In genomic region chr11:118785362-118785761, GRCh38 we compare ENCODE assay signal across 14 cellular contexts. TPM values are rescaled to one million over a fixed set of nuclear protein-coding genes. Genes with fewer than 3 reads are reported as not detected.
A peak's percentile ranks its signal among the peaks of the same experiment; 100 is the strongest.
DNase-seq lines count a peak whose midpoint lies in the region; ATAC-seq and TF ChIP-seq lines count a peak whose summit lies in the region.
"Had no signal": no experiment of that assay in that cellular context is flagged by ENCODE, and none has a peak within 500 bp of the region (broad histone marks: within the 10 kb centered on the region; RNA-seq: fewer than 3 reads in every experiment).

No MANE protein-coding gene starts in this region.

- H3K79me2 ChIP-seq in SU-DHL-6 (ENCODE audit: insufficient read depth, low read length): peaks cover 100% of the 10 kb centered on the region
- H3K79me2 ChIP-seq in fibroblast of lung (ENCODE audit: control insufficient read depth, insufficient read depth, low read length): peaks cover 99% of the 10 kb centered on the region

- H3K4me1 ChIP-seq in CD8-positive, alpha-beta T cell (ENCODE audit: insufficient read depth, low read length): peaks cover 72% of the 10 kb centered on the region
- peaks cover 5% of the 10 kb centered on the region for H3K4me1 ChIP-seq in fibroblast of lung (ENCODE audit: control insufficient read depth, extremely low read depth, insufficient read depth, low read length)

- H3K4me2 ChIP-seq in SU-DHL-6 (ENCODE audit: low read depth, low read length, poor library complexity, severe bottlenecking) (peak overlapping the region; percentile 73), fibroblast of lung (ENCODE audit: extremely low read depth, insufficient read depth, low read length) (peak overlapping the region; percentile 51)

- H3K9ac ChIP-seq in SU-DHL-6 (ENCODE audit: low read length) (no peak overlapping the region), fibroblast of lung (ENCODE audit: insufficient read depth, low read length) (no peak overlapping the region)

- no peak for ATAC-seq in CD8-positive, alpha-beta T cell
- ATAC-seq in WTC11: no peak

- H3K4me1 Mint-ChIP-seq in CD8-positive, alpha-beta T cell (ENCODE audit: low read depth): peaks cover 70% of the 10 kb centered on the region
- H3K4me1 Mint-ChIP-seq in WTC11: peaks cover 16% of the 10 kb centered on the region

- peak overlapping the region; percentile 37 for H3K4me3 Mint-ChIP-seq in CD8-positive, alpha-beta T cell
- no peak overlapping the region for H3K4me3 Mint-ChIP-seq in WTC11
- H3K4me3 Mint-ChIP-seq: activated naive CD4-positive, alpha-beta T cell treated with anti-CD3 and anti-CD28 coated beads, Interleukin-2, amount 10 ng/mL, durations not matched to agents 7 days and 5 days; nephron progenitor cell had no signal

- no peak overlapping the region for H3K4me3 ChIP-seq in CD8-positive, alpha-beta T cell (ENCODE audit: low read depth, low read length)
- H3K4me3 ChIP-seq in SU-DHL-6 (ENCODE audit: insufficient read depth, low read length, poor library complexity, severe bottlenecking) (no peak overlapping the region), fibroblast of lung (replicated peaks in 1 of 4; ENCODE audit: control extremely low read depth in 1 of 4, insufficient read depth in 1 of 4, low read depth in 3 of 4, low read length in 4 of 4) (no peak overlapping the region)

- no peaks in the 10 kb centered on the region for H3K9me2 ChIP-seq in SU-DHL-6 (replicated peaks; ENCODE audit: insufficient read depth, low read length)

- POLR2A ChIA-PET in CD8-positive, alpha-beta T cell (lab: Charles Lee): interaction anchor here (1.2 to 11.4 kb wide), 5 partner anchors 9 to 145 kb away, joined by 3 to 182 read pairs (median 6); no protein-coding TSS in a partner anchor
- POLR2A ChIA-PET in WTC11 (lab: Charles Lee): no interaction called here

- H3K27me3 Mint-ChIP-seq in CD8-positive, alpha-beta T cell (ENCODE audit: low read depth): no peaks in the 10 kb centered on the region
- H3K27me3 Mint-ChIP-seq in WTC11 (ENCODE audit: low read depth): no peaks in the 10 kb centered on the region
- H3K27me3 Mint-ChIP-seq: activated naive CD4-positive, alpha-beta T cell treated with anti-CD3 and anti-CD28 coated beads, Interleukin-2, amount 10 ng/mL, durations not matched to agents 7 days and 5 days had no signal

- peak overlapping the region; percentile 45 for H3K27ac Mint-ChIP-seq in CD8-positive, alpha-beta T cell
- H3K27ac Mint-ChIP-seq in WTC11: no peak overlapping the region
- H3K27ac Mint-ChIP-seq: activated naive CD4-positive, alpha-beta T cell treated with anti-CD3 and anti-CD28 coated beads, Interleukin-2, amount 10 ng/mL, durations not matched to agents 7 days and 5 days; nephron progenitor cell had no signal

- H3K27ac ChIP-seq in CD8-positive, alpha-beta T cell (ENCODE audit: low read depth, low read length): no peak overlapping the region
- peak overlapping the region; percentile 16; the same call in 1 of the 2 replicates for H3K27ac ChIP-seq in SU-DHL-6 (ENCODE audit: low read depth, low read length)
- no peak overlapping the region for H3K27ac ChIP-seq in fibroblast of lung (ENCODE audit: insufficient read depth, low read length)

- DNase-seq in A172 (ENCODE audit: low spot score): peak; percentile 24
- no peak for DNase-seq in CD8-positive, alpha-beta T cell
- peak; percentile 23 to 39 for DNase-seq in fibroblast of lung (ENCODE audit: low read depth in 2 of 2)
- DNase-seq in GM20000 (ENCODE audit: low spot score): no peak
- no peak for DNase-seq in GM13977 (ENCODE audit: low spot score)
- DNase-seq in NCI-H69 (lab: John Stamatoyannopoulos, UW): no peak
- no peak for DNase-seq in WTC11 (ENCODE audit: low spot score)
- DNase-seq: activated naive CD4-positive, alpha-beta T cell treated with anti-CD3 and anti-CD28 coated beads, Interleukin-2, amount 10 ng/mL, durations not matched to agents 7 days and 5 days; effector CD8-positive, alpha-beta T cell; NCI-H2029; nephron progenitor cell; stimulated activated naive CD4-positive, alpha-beta T cell; T1000 had no signal

- no peaks in the 10 kb centered on the region for H3K9me3 Mint-ChIP-seq in CD8-positive, alpha-beta T cell
- no peaks in the 10 kb centered on the region for H3K9me3 Mint-ChIP-seq in WTC11
- H3K9me3 Mint-ChIP-seq: activated naive CD4-positive, alpha-beta T cell treated with anti-CD3 and anti-CD28 coated beads, Interleukin-2, amount 10 ng/mL, durations not matched to agents 7 days and 5 days; nephron progenitor cell had no signal

- peaks cover 73% of the 10 kb centered on the region for H3K36me3 Mint-ChIP-seq in CD8-positive, alpha-beta T cell
- H3K36me3 Mint-ChIP-seq in WTC11: peaks cover 43% of the 10 kb centered on the region

- in situ Hi-C loops in GM13977 (cut with MboI; ENCODE audit: low pct_unique_long_range_greater_than_20kb, low sequenced_read_pairs, unreplicated experiment): no loop called here

- intact Hi-C loops in CD8-positive, alpha-beta T cell (cut with DNase I, micrococcal nuclease): loop anchor here in 1 of 2 experiments (5.0 kb wide), 1 partner anchor 33 kb away; no protein-coding TSS in a partner anchor

- CTCF ChIA-PET in CD8-positive, alpha-beta T cell (lab: Charles Lee): interaction anchor here (1.3 to 10.0 kb wide), 9 partner anchors 15 to 146 kb away, joined by 3 to 124 read pairs (median 9); no protein-coding TSS in a partner anchor
- CTCF ChIA-PET in WTC11 (lab: Charles Lee): interaction anchor here (1.5 kb wide), 1 partner anchor 96 kb away, joined by 5 read pairs; no protein-coding TSS in a partner anchor

- peaks cover 23% of the 10 kb centered on the region; the same call in 1 of the 2 replicates for H3F3A ChIP-seq in SU-DHL-6 (ENCODE audit: insufficient read depth)

- H3K36me3 ChIP-seq in CD8-positive, alpha-beta T cell (ENCODE audit: insufficient read depth, low read length): peaks cover 25% of the 10 kb centered on the region
- H3K36me3 ChIP-seq in SU-DHL-6 (ENCODE audit: low read length): peaks cover 30% of the 10 kb centered on the region
- H3K36me3 ChIP-seq in fibroblast of lung (ENCODE audit: control insufficient read depth, insufficient read depth, low read length): peaks cover 7% of the 10 kb centered on the region

- no peaks in the 10 kb centered on the region for H3K9me3 ChIP-seq in CD8-positive, alpha-beta T cell (ENCODE audit: low read length)
- no peaks in the 10 kb centered on the region for H3K9me3 ChIP-seq in SU-DHL-6 (ENCODE audit: insufficient read depth, low read length)
- no peaks in the 10 kb centered on the region for H3K9me3 ChIP-seq in fibroblast of lung (ENCODE audit: control insufficient read depth, insufficient read depth, low read depth, low read length)

- no peak for TF ChIP-seq CTCF in CD8-positive, alpha-beta T cell (IDR thresholded peaks at IDR 0.05)
- no peak for TF ChIP-seq CTCF in SU-DHL-6 (IDR thresholded peaks at IDR 0.05; ENCODE audit: insufficient read depth, low read length, poor library complexity, severe bottlenecking)
- no peak for TF ChIP-seq CTCF in fibroblast of lung (conservative IDR thresholded peaks at IDR 0.05 in 1 of 2, IDR thresholded peaks at IDR 0.05 in 1 of 2; ENCODE audit: low read depth in 1 of 2, low read length in 2 of 2)
- TF ChIP-seq CTCF in GM20000 (IDR thresholded peaks at IDR 0.05; ENCODE audit: extremely low read depth, missing control alignments): no peak
- TF ChIP-seq CTCF in GM13977 (IDR thresholded peaks at IDR 0.05; ENCODE audit: extremely low read depth, insufficient read depth, missing control alignments): no peak
- no peak for TF ChIP-seq CTCF in WTC11 (IDR thresholded peaks at IDR 0.05)

- H3K27me3 ChIP-seq in CD8-positive, alpha-beta T cell (ENCODE audit: insufficient read depth, low read length): no peaks in the 10 kb centered on the region
- H3K27me3 ChIP-seq in SU-DHL-6 (ENCODE audit: low read length): no peaks in the 10 kb centered on the region
- no peaks in the 10 kb centered on the region for H3K27me3 ChIP-seq in fibroblast of lung (ENCODE audit: control insufficient read depth, insufficient read depth, low read length)

- H2AFZ ChIP-seq in SU-DHL-6 (ENCODE audit: low read depth, low read length, severe bottlenecking): no peak overlapping the region
- H2AFZ ChIP-seq in fibroblast of lung (ENCODE audit: low read length): no peak overlapping the region

- H4K20me1 ChIP-seq in SU-DHL-6 (ENCODE audit: low read depth, low read length) (peaks cover 29% of the 10 kb centered on the region), fibroblast of lung (ENCODE audit: control insufficient read depth, extremely low read depth, insufficient read depth, low read length) (no peaks in the 10 kb centered on the region)

TF ChIP-seq in WTC11, 78 proteins besides CTCF, POLR2A, EP300 and RAD21 (continues in another document):
- TF ChIP-seq CDX4 (CRISPR knock-in tag; IDR thresholded peaks at IDR 0.05; ENCODE audit: borderline replicate concordance) (no peak), CBFB (CRISPR knock-in tag; IDR thresholded peaks at IDR 0.05; ENCODE audit: low read depth) (no peak), PRRX2 (CRISPR knock-in tag; IDR thresholded peaks at IDR 0.05) (no peak), NR1H2 (CRISPR knock-in tag; IDR thresholded peaks at IDR 0.05) (no peak), ZNF512 (CRISPR knock-in tag; IDR thresholded peaks at IDR 0.05; ENCODE audit: borderline replicate concordance) (no peak), TEAD4 (CRISPR knock-in tag; IDR thresholded peaks at IDR 0.05) (no peak)

RNA-seq across cellular contexts. Expression of gene DDX6, which starts 5.6 kb away (rescaled TPM):
- total RNA-seq in A172 (2014; rRNA removed; shearing (Covaris generic)): 40.1 and 46.7 TPM in 2 replicates
- 100 to 1,000 TPM; 409 TPM for total RNA-seq in CD8-positive, alpha-beta T cell
- total RNA-seq in fibroblast of lung (92.2 and 105 TPM in 2 replicates), WTC11 (2021) (151 to 167 TPM (median 166 TPM) in 3 replicates)
- 75.7 and 91.2 TPM in 2 replicates for polyA plus RNA-seq in fibroblast of lung
- 48.5 and 57.0 TPM in 2 replicates for polyA plus RNA-seq in fibroblast of lung (2012)
- polyA minus RNA-seq in fibroblast of lung (ENCODE audit: low replicate concordance): 19.7 and 23.5 TPM in 2 replicates

Comparison
In these comparisons a context has a peak if more than half of its experiments do, and no peak if none do; other contexts are left out.
1. DNase-seq: peak in A172 (single experiment) and fibroblast of lung (2 of 2); none in CD8-positive, alpha-beta T cell (0 of 7), GM20000 (single experiment), GM13977 (single experiment), NCI-H69 (single experiment) and WTC11 (single experiment).